Comparison of ENCODE assay signal across 25 cellular contexts in genomic region chr1:69077198-69077597, GRCh38.
"Had no signal": no experiment of that assay in that cellular context is flagged by ENCODE, and none has a peak within 500 bp of the region (broad histone marks: within the 10 kb centered on the region; RNA-seq: fewer than 3 reads in every experiment).

No MANE protein-coding gene starts in this region.

- DNase-seq: dorsolateral prefrontal cortex; effector CD4-positive, alpha-beta T cell; foreskin fibroblast; gastrocnemius medialis; head of caudate nucleus; left ventricle myocardium superior; lower lobe of right lung; naive thymus-derived CD8-positive, alpha-beta T cell; nephron progenitor cell; pancreas; right lobe of liver; small intestine; stimulated activated CD4-positive, alpha-beta T cell treated with anti-CD3 and anti-CD28 coated beads, Interleukin-12 subunit alpha, Interleukin-12 subunit beta, amount 100 ng/mL, for 4 hours; stimulated activated CD4-positive, alpha-beta T cell treated with anti-CD3 and anti-CD28 coated beads, Interleukin-1b, Interleukin-23, amount 100 ng/mL, for 48 hours; stimulated activated CD4-positive, alpha-beta T cell treated with anti-CD3 and anti-CD28 coated beads, Interleukin-4, amount 100 ng/mL, for 4 hours; stimulated activated naive CD8-positive, alpha-beta T cell treated with anti-CD3 and anti-CD28 coated beads, Interleukin-15, Interleukin-2, amounts not matched to agents 100 U/mL and 50 U/mL, for 24 hours; substantia nigra; testis; tibial artery had no signal

- H3K27ac ChIP-seq: dorsolateral prefrontal cortex, epithelial cell of prostate, gastrocnemius medialis, lower lobe of right lung, neutrophil, pancreas, right lobe of liver, testis, tibial artery had no signal

- H3K9me3 ChIP-seq: gastrocnemius medialis, lower lobe of right lung, neutrophil, pancreas, right lobe of liver, testis, tibial artery had no signal

- H3K36me3 ChIP-seq: gastrocnemius medialis, lower lobe of right lung, neutrophil, pancreas, right lobe of liver, tibial artery had no signal

- H3K4me1 ChIP-seq: gastrocnemius medialis, lower lobe of right lung, pancreas, right lobe of liver had no signal

- FAIRE-seq: colon, keratinocyte, pancreas, small intestine had no signal

- ATAC-seq: esophagus mucosa; gastrocnemius medialis; left ventricle myocardium superior; lower lobe of right lung; naive thymus-derived CD8-positive, alpha-beta T cell; pancreas; right lobe of liver; stimulated activated memory B cell treated with anti-CD40 and anti-IgM and Interleukin-4, amounts not matched to agents 10 μg/mL and 1 μg/mL and 100 μg/mL, for 72 hours; stimulated activated naive CD8-positive, alpha-beta T cell treated with anti-CD3 and anti-CD28 coated beads, Interleukin-15, Interleukin-2, amounts not matched to agents 100 U/mL and 50 U/mL, for 24 hours had no signal

- H3K4me3 ChIP-seq: dorsolateral prefrontal cortex, gastrocnemius medialis, lower lobe of right lung, pancreas, right lobe of liver, testis, tibial artery had no signal

- H3K27me3 ChIP-seq: dorsolateral prefrontal cortex, gastrocnemius medialis, neutrophil, pancreas, right lobe of liver, testis, tibial artery had no signal
